Comparison of ENCODE assay signal across 10 cellular contexts in the genomic region with DNA sequence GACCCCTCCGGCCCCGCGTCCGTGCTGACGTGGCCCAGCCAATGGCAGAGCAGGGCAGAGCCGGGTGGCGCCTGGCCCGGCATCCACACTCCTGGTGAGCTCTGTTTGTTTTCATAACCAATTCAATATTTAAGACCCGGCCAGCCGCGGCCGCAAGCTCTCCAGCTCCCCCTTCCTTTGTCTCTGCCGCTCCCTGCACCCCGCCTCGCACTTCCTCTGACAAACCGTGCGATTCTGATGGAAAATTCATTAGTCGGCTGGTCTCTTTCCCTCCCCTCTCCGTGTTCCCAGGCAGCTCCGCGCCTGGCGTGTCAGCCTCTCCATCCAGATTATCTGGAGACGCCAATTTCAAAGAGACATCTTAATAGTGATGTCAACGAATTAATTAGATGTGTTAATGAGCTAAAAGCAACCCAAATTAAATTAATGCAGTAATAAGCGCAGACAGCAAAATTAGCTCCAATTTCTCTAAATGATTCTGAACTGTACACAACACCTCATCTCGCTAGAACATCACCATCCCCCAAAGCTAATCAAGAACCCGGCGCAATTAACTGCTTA. TPM values are rescaled to one million over a fixed set of nuclear protein-coding genes. Genes with fewer than 3 reads are reported as not detected.
DNase-seq lines count a peak whose midpoint lies in the region; ATAC-seq and TF ChIP-seq lines count a peak whose summit lies in the region.
"Had no signal": no experiment of that assay in that cellular context is flagged by ENCODE, and none has a peak within 500 bp of the region (broad histone marks: within the 10 kb centered on the region; RNA-seq: fewer than 3 reads in every experiment).

No MANE protein-coding gene starts in this region.

- peaks cover 39% of the 10 kb centered on the region for H3K27me3 Mint-ChIP-seq in endodermal cell (ENCODE audit: insufficient read depth)

- 16 to 17% methylated on average over 10 to 28 of the region's 28 CpGs for WGBS in endodermal cell (ENCODE audit: insufficient coverage in 1 of 2, insufficient read length in 1 of 2), 2 experiments

- H3K36me3 Mint-ChIP-seq in endodermal cell (ENCODE audit: low read depth), result no peaks in the 10 kb centered on the region

- H3K4me3 ChIP-seq in endodermal cell (ENCODE audit: low read length), result peak overlapping the region; percentile 56

- no peak for TF ChIP-seq CTCF in endodermal cell (conservative IDR thresholded peaks at IDR 0.05)

- no peak overlapping the region for H3K27ac Mint-ChIP-seq in endodermal cell
- H3K27ac Mint-ChIP-seq: B cell had no signal

- H3K4me1 ChIP-seq in endodermal cell (ENCODE audit: control insufficient read depth, insufficient read depth, low read length), result no peaks in the 10 kb centered on the region

- H3K36me3 ChIP-seq in endodermal cell (ENCODE audit: control insufficient read depth, insufficient read depth, low read length), result no peaks in the 10 kb centered on the region

- no peak for ATAC-seq in activated CD4-positive, CD25-positive, alpha-beta regulatory T cell treated with anti-CD3 and anti-CD28 coated beads, Interleukin-2, amount 50 U/mL, for 24 hours
- ATAC-seq in GM19351 (IDR thresholded peaks at IDR 0.05; ENCODE audit: unreplicated experiment) (no peak), HG02970 (IDR thresholded peaks at IDR 0.05; ENCODE audit: low FRiP score, unreplicated experiment) (no peak)

- no peak overlapping the region for H3K9ac ChIP-seq in endodermal cell (ENCODE audit: extremely low read depth, low read length, poor library complexity, severe bottlenecking)
- H3K9ac ChIP-seq: KMS-11 had no signal

- peaks cover 4% of the 10 kb centered on the region for H3K4me1 Mint-ChIP-seq in endodermal cell

- H3K27me3 ChIP-seq in endodermal cell (ENCODE audit: control insufficient read depth, insufficient read depth, low read length, poor library complexity, severe bottlenecking), result peaks cover 52% of the 10 kb centered on the region

- peaks cover 8% of the 10 kb centered on the region for H3K9me3 Mint-ChIP-seq in endodermal cell

- no peaks in the 10 kb centered on the region for H3K9me3 ChIP-seq in endodermal cell (ENCODE audit: control insufficient read depth, low read length)

- peak; percentile 49 to 71 for DNase-seq in NCI-H2081 (lab: John Stamatoyannopoulos, UW)
- DNase-seq in NCI-H2081 treated with DMSO at 0.1 percent for 48 hours (lab: John Stamatoyannopoulos, UW), result no peak
- peak; percentile 42 for DNase-seq in NCI-H2196 treated with DMSO at 0.1 percent for 48 hours (lab: John Stamatoyannopoulos, UW; ENCODE audit: unreplicated experiment)
- DNase-seq in endodermal cell, result no peak
- DNase-seq in putamen (ENCODE audit: low spot score), result peak; percentile 36

- H3K4me3 Mint-ChIP-seq in endodermal cell, result peak overlapping the region; percentile 33
- H3K4me3 Mint-ChIP-seq: B cell had no signal

- H3K27ac ChIP-seq in endodermal cell (ENCODE audit: low read depth, low read length), result peak overlapping the region; percentile 9
- H3K27ac ChIP-seq: KMS-11 had no signal

RNA-seq across cellular contexts. Expression of gene MICALL2, which starts 55.3 kb away (rescaled TPM):
- 10 to 100 TPM; 19.4 to 24.8 TPM for total RNA-seq in endodermal cell
- 25.2 TPM for polyA plus RNA-seq in endodermal cell (2013, experiment 1 of 2)
- 26.2 TPM for polyA plus RNA-seq in endodermal cell (2013, experiment 2 of 2)

Comparison
In these comparisons a context has a peak if more than half of its experiments do, and no peak if none do; other contexts are left out.
1. DNase-seq: peak in NCI-H2081 (2 of 2), NCI-H2196 treated with DMSO at 0.1 percent for 48 hours (single experiment) and putamen (single experiment); none in NCI-H2081 treated with DMSO at 0.1 percent for 48 hours (single experiment) and endodermal cell (single experiment).